In genomic region chr2:240566203-240567136, GRCh38 we compare ENCODE assay signal across 1 cellular context.
TF ChIP-seq lines count a peak whose summit lies in the region.

No MANE protein-coding gene starts in this region.

TF ChIP-seq in HepG2, 621 proteins besides CTCF, POLR2A, EP300 and RAD21 (continued from another document and continues in another):
- TF ChIP-seq ZNF282 (IDR thresholded peaks at IDR 0.05; ENCODE audit: partially characterized antibody): no peak
- TF ChIP-seq FOXM1 (CRISPR knock-in tag; IDR thresholded peaks at IDR 0.05): no peak
- peak; percentile 36 for TF ChIP-seq KMT2B (CRISPR knock-in tag; IDR thresholded peaks at IDR 0.05)
- TF ChIP-seq ZNF280B (CRISPR knock-in tag; IDR thresholded peaks at IDR 0.05; ENCODE audit: borderline replicate concordance): peak; percentile 72
- TF ChIP-seq ZNF574 (CRISPR knock-in tag; IDR thresholded peaks at IDR 0.05): peak; percentile 26
- TF ChIP-seq ZBTB21 (CRISPR knock-in tag; IDR thresholded peaks at IDR 0.05): no peak
- peak; percentile 54 for TF ChIP-seq NRL (CRISPR knock-in tag; IDR thresholded peaks at IDR 0.05; ENCODE audit: borderline replicate concordance)
- 0 out of 2 replicates have a peak, but pooled peaks have one; percentile 30 for TF ChIP-seq MTA1 (CRISPR knock-in tag; IDR thresholded peaks at IDR 0.05; ENCODE audit: borderline replicate concordance)
- TF ChIP-seq STAG1 (CRISPR knock-in tag; IDR thresholded peaks at IDR 0.05): no peak; the same call in 1 of the 2 replicates
- TF ChIP-seq ZBTB40 (IDR thresholded peaks at IDR 0.05): no peak
- TF ChIP-seq ZBTB40 (CRISPR knock-in tag; IDR thresholded peaks at IDR 0.05): peak; percentile 17; the same call in 1 of the 2 replicates
- no peak for TF ChIP-seq NR2F1 (CRISPR knock-in tag; IDR thresholded peaks at IDR 0.05)
- TF ChIP-seq HMGXB3 (CRISPR knock-in tag; IDR thresholded peaks at IDR 0.05; ENCODE audit: borderline replicate concordance): no peak
- 0 out of 2 replicates have a peak, but pooled peaks have one; percentile 49 for TF ChIP-seq ZNF678 (CRISPR knock-in tag; IDR thresholded peaks at IDR 0.05)
- peak; percentile 10; the same call in 1 of the 2 replicates for TF ChIP-seq HDAC1 (CRISPR knock-in tag; IDR thresholded peaks at IDR 0.05)
- no peak for TF ChIP-seq SP140L (CRISPR knock-in tag; IDR thresholded peaks at IDR 0.05; ENCODE audit: borderline replicate concordance)
- no peak for TF ChIP-seq ELF4 (CRISPR knock-in tag; IDR thresholded peaks at IDR 0.05; ENCODE audit: borderline replicate concordance)
- TF ChIP-seq SAFB2 (CRISPR knock-in tag; IDR thresholded peaks at IDR 0.05; ENCODE audit: borderline replicate concordance, low read depth): no peak; the same call in 1 of the 2 replicates
- no peak for TF ChIP-seq KDM6A (CRISPR knock-in tag; IDR thresholded peaks at IDR 0.05; ENCODE audit: low read depth)
- no peak for TF ChIP-seq ZBTB38 (CRISPR knock-in tag; IDR thresholded peaks at IDR 0.05)
- TF ChIP-seq TBX2 (CRISPR knock-in tag; IDR thresholded peaks at IDR 0.05; ENCODE audit: borderline replicate concordance): peak; percentile 11; the same call in 1 of the 2 replicates
- peak; percentile 82 for TF ChIP-seq ZNF792 (CRISPR knock-in tag; IDR thresholded peaks at IDR 0.05)
- no peak for TF ChIP-seq ZNF7 (CRISPR knock-in tag; IDR thresholded peaks at IDR 0.05)
- TF ChIP-seq ZNF562 (CRISPR knock-in tag; IDR thresholded peaks at IDR 0.05; ENCODE audit: borderline replicate concordance): no peak
- peak; percentile 45; the same call in 1 of the 2 replicates for TF ChIP-seq NFYB (CRISPR knock-in tag; IDR thresholded peaks at IDR 0.05)
- TF ChIP-seq HDAC6 (IDR thresholded peaks at IDR 0.05; ENCODE audit: low read depth, low read length): no peak
- no peak for TF ChIP-seq FLYWCH1 (CRISPR knock-in tag; IDR thresholded peaks at IDR 0.05)
- TF ChIP-seq ZNF672 (CRISPR knock-in tag; IDR thresholded peaks at IDR 0.05): no peak
- TF ChIP-seq ZNF703 (CRISPR knock-in tag; IDR thresholded peaks at IDR 0.05; ENCODE audit: borderline replicate concordance): no peak
- TF ChIP-seq MYPOP (CRISPR knock-in tag; IDR thresholded peaks at IDR 0.05): peak; percentile 24; the same call in 1 of the 2 replicates
- 0 out of 2 replicates have a peak, but pooled peaks have one; percentile 32 for TF ChIP-seq KLF13 (CRISPR knock-in tag; IDR thresholded peaks at IDR 0.05)
- 0 out of 2 replicates have a peak, but pooled peaks have one; percentile 10 for TF ChIP-seq ZNF230 (CRISPR knock-in tag; IDR thresholded peaks at IDR 0.05)
- TF ChIP-seq ZNF841 (CRISPR knock-in tag; IDR thresholded peaks at IDR 0.05; ENCODE audit: borderline replicate concordance): no peak
- no peak for TF ChIP-seq MTF1 (CRISPR knock-in tag; IDR thresholded peaks at IDR 0.05)
- no peak for TF ChIP-seq SMC3 (IDR thresholded peaks at IDR 0.05; ENCODE audit: low read length)
- no peak for TF ChIP-seq MLXIP (CRISPR knock-in tag; IDR thresholded peaks at IDR 0.05; ENCODE audit: borderline replicate concordance)
- no peak for TF ChIP-seq GPBP1L1 (CRISPR knock-in tag; IDR thresholded peaks at IDR 0.05)
